In genomic region chr1:150566589-150567340, GRCh38 we compare ENCODE assay signal across 1 cellular context.
TF ChIP-seq lines count a peak whose summit lies in the region.

No MANE protein-coding gene starts in this region.

TF ChIP-seq in K562, 482 proteins besides CTCF, POLR2A, EP300 and RAD21:
- TF ChIP-seq FOXA3 (CRISPR knock-in tag; conservative IDR thresholded peaks at IDR 0.05 in 1 of 2, IDR thresholded peaks at IDR 0.05 in 1 of 2) (no peak), ZBTB33 (CRISPR knock-in tag; IDR thresholded peaks at IDR 0.05) (0 out of 2 replicates have a peak, but pooled peaks have one; percentile 31), TAF7 (tag; IDR thresholded peaks at IDR 0.05) (no peak), SRF (CRISPR knock-in tag; IDR thresholded peaks at IDR 0.05) (no peak), CHD4 (IDR thresholded peaks at IDR 0.05; ENCODE audit: insufficient read depth, insufficient replicate concordance, low read depth, low read length, poor library complexity, severe bottlenecking) (no peak), NFATC3 (IDR thresholded peaks at IDR 0.05) (0 out of 2 replicates have a peak, but pooled peaks have one; percentile 49), SUPT5H (IDR thresholded peaks at IDR 0.05) (peak; percentile 59), ESRRA (IDR thresholded peaks at IDR 0.05; ENCODE audit: borderline replicate concordance, low read depth) (no peak), ATF2 (CRISPR knock-in tag; IDR thresholded peaks at IDR 0.05) (no peak), RAD51 (IDR thresholded peaks at IDR 0.05; ENCODE audit: borderline replicate concordance, low read depth) (no peak), CEBPB (tag; IDR thresholded peaks at IDR 0.05) (no peak)
